13 cellular contexts compared by ENCODE assay signal in the genomic region with DNA sequence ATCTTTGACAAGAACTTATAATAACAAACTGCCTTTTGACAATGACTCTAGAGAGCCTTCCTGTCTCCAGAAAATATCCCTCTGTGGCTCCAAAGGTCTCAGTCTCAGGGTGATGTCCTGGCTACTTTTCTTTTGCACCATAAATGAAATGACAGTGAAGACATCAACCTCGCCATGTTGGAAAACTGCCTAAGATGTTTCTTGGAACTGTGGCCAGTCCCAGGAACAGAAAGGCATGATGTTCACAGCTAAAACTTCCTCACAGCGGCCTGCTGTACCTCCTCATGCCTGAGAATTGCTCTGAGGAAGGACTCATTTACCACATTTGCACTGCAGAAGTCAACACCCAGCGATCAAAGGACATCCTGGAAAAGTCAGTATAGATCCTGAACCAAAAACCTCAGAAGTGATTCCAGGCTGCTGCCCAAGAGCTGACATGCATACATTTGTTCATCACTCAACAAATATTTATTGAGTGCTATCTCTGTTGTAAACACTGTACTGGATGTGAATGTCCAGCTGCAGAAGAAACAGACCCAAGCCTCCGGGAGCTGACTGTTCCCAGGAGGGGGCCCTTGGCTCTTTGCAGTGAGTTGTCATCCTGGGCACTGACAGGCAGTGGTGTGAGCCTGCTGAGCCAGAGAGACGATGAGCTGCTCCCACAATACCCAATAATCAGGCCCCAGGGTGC.
DNase-seq lines count a peak whose midpoint lies in the region; ATAC-seq and TF ChIP-seq lines count a peak whose summit lies in the region.
"Had no signal": no experiment of that assay in that cellular context is flagged by ENCODE, and none has a peak within 500 bp of the region (broad histone marks: within the 10 kb centered on the region; RNA-seq: fewer than 3 reads in every experiment).

No MANE protein-coding gene starts in this region.

- H3K4me3 ChIP-seq in cardiac fibroblast (replicated peaks in 1 of 2; ENCODE audit: low read depth in 2 of 2, low read length in 2 of 2) (no peak overlapping the region), mesenchymal stem cell (ENCODE audit: insufficient read depth in 1 of 2, low read depth in 1 of 2, low read length in 2 of 2) (no peak overlapping the region)
- H3K4me3 ChIP-seq: spleen had no signal

- H2BK120ac ChIP-seq in mesenchymal stem cell (ENCODE audit: low read depth, low read length), result no peak overlapping the region

- peak overlapping the region in 1 of 2 experiments; percentile 39 for H2BK12ac ChIP-seq in mesenchymal stem cell (ENCODE audit: low read length in 2 of 2)

- peak overlapping the region; percentile 19 for H3K9ac ChIP-seq in mesenchymal stem cell (ENCODE audit: low read length)

- H3K4me3 Mint-ChIP-seq in activated naive CD4-positive, alpha-beta T cell treated with anti-CD3 and anti-CD28 coated beads, Interleukin-2, amount 10 ng/mL, durations not matched to agents 7 days and 5 days, result no peak overlapping the region
- H3K4me3 Mint-ChIP-seq: CD8-positive, alpha-beta memory T cell; stimulated activated naive CD8-positive, alpha-beta T cell treated with anti-CD3 and anti-CD28 coated beads, Interleukin-15, amount 100 ng/mL, for 72 hours had no signal

- no peaks in the 10 kb centered on the region for H3K36me3 Mint-ChIP-seq in activated naive CD4-positive, alpha-beta T cell treated with anti-CD3 and anti-CD28 coated beads, Interleukin-2, amount 10 ng/mL, durations not matched to agents 7 days and 5 days
- H3K36me3 Mint-ChIP-seq: CD8-positive, alpha-beta memory T cell had no signal

- no peaks in the 10 kb centered on the region for H3K9me3 ChIP-seq in mesenchymal stem cell (ENCODE audit: control insufficient read depth, low read length)
- H3K9me3 ChIP-seq: spleen had no signal

- peaks cover 19% of the 10 kb centered on the region for H3K27me3 Mint-ChIP-seq in activated naive CD4-positive, alpha-beta T cell treated with anti-CD3 and anti-CD28 coated beads, Interleukin-2, amount 10 ng/mL, durations not matched to agents 7 days and 5 days

- no peak overlapping the region for H3K27ac Mint-ChIP-seq in activated naive CD4-positive, alpha-beta T cell treated with anti-CD3 and anti-CD28 coated beads, Interleukin-2, amount 10 ng/mL, durations not matched to agents 7 days and 5 days
- H3K27ac Mint-ChIP-seq: stimulated activated naive CD8-positive, alpha-beta T cell treated with anti-CD3 and anti-CD28 coated beads, Interleukin-15, amount 100 ng/mL, for 72 hours had no signal

- no peak for TF ChIP-seq CTCF in cardiac fibroblast (IDR thresholded peaks at IDR 0.05; ENCODE audit: low read depth, low read length)

- H3K27me3 ChIP-seq in mesenchymal stem cell (ENCODE audit: control insufficient read depth in 1 of 2, insufficient read depth in 1 of 2, low read length in 2 of 2), result no peaks in the 10 kb centered on the region
- H3K27me3 ChIP-seq: spleen had no signal

- H3K23ac ChIP-seq in mesenchymal stem cell (ENCODE audit: low read length in 2 of 2), result no peak overlapping the region

- H2BK5ac ChIP-seq in mesenchymal stem cell (ENCODE audit: low read depth, low read length, poor library complexity, severe bottlenecking), result no peak overlapping the region

- H3K18ac ChIP-seq in mesenchymal stem cell (ENCODE audit: low read depth in 1 of 2, low read length in 2 of 2), result peak overlapping the region; percentile 37 to 63

- peak overlapping the region in 1 of 2 experiments; percentile 31 for H3K14ac ChIP-seq in mesenchymal stem cell (ENCODE audit: low read length in 2 of 2)

- peak overlapping the region; percentile 26 for H2AK5ac ChIP-seq in mesenchymal stem cell (ENCODE audit: low read length, severe bottlenecking)

- H3K79me1 ChIP-seq in mesenchymal stem cell (replicated peaks; ENCODE audit: low read length, poor library complexity, severe bottlenecking), result no peaks in the 10 kb centered on the region

- H2AFZ ChIP-seq in mesenchymal stem cell (ENCODE audit: low read depth, low read length), result no peak overlapping the region

- peak overlapping the region; percentile 30 for H3K27ac ChIP-seq in mesenchymal stem cell (ENCODE audit: low read length, poor library complexity, severe bottlenecking)

- H2BK15ac ChIP-seq in mesenchymal stem cell (ENCODE audit: low read depth, poor library complexity, severe bottlenecking), result no peak overlapping the region

- H3K9me3 Mint-ChIP-seq in activated naive CD4-positive, alpha-beta T cell treated with anti-CD3 and anti-CD28 coated beads, Interleukin-2, amount 10 ng/mL, durations not matched to agents 7 days and 5 days, result no peaks in the 10 kb centered on the region
- H3K9me3 Mint-ChIP-seq: CD8-positive, alpha-beta memory T cell; stimulated activated naive CD8-positive, alpha-beta T cell treated with anti-CD3 and anti-CD28 coated beads, Interleukin-15, amount 100 ng/mL, for 72 hours had no signal

- H3K4me2 ChIP-seq in mesenchymal stem cell (ENCODE audit: low read length, poor library complexity, severe bottlenecking), result no peak overlapping the region

- WGBS in mesenchymal stem cell, result 30% methylated on average over 5 of the region's 5 CpGs

- DNase-seq in AG08396 (ENCODE audit: low spot score) (peak; percentile 32), NCI-H1092 treated with DMSO at 0.1 percent for 48 hours (lab: John Stamatoyannopoulos, UW) (peak; percentile 50), cardiac fibroblast (ENCODE audit: low read depth in 2 of 2) (peak; percentile 13 to 18), mesenchymal stem cell (peak; percentile 86), KG1 (lab: John Stamatoyannopoulos, UW) (no peak), Kasumi-1 (lab: John Stamatoyannopoulos, UW) (no peak)
- no peak for DNase-seq in activated naive CD4-positive, alpha-beta T cell treated with anti-CD3 and anti-CD28 coated beads, Interleukin-2, amount 10 ng/mL, durations not matched to agents 7 days and 5 days
- DNase-seq: CD8-positive, alpha-beta memory T cell; cerebellar nuclear complex; SIG-M5; spleen; stimulated activated naive CD8-positive, alpha-beta T cell treated with anti-CD3 and anti-CD28 coated beads, Interleukin-15, amount 100 ng/mL, for 72 hours had no signal

- peaks cover 4% of the 10 kb centered on the region for H3K4me1 ChIP-seq in mesenchymal stem cell (ENCODE audit: control insufficient read depth, insufficient read depth, low read depth, low read length)

- no peaks in the 10 kb centered on the region for H3K4me1 Mint-ChIP-seq in activated naive CD4-positive, alpha-beta T cell treated with anti-CD3 and anti-CD28 coated beads, Interleukin-2, amount 10 ng/mL, durations not matched to agents 7 days and 5 days
- H3K4me1 Mint-ChIP-seq: CD8-positive, alpha-beta memory T cell had no signal

- H4K91ac ChIP-seq in mesenchymal stem cell (ENCODE audit: low read length), result no peak overlapping the region

- no peak for ATAC-seq in GM19351 (IDR thresholded peaks at IDR 0.05; ENCODE audit: unreplicated experiment)

- no peak overlapping the region for H3K4ac ChIP-seq in mesenchymal stem cell (ENCODE audit: low read depth in 1 of 2, low read length in 2 of 2)

- H3K36me3 ChIP-seq in mesenchymal stem cell (ENCODE audit: control insufficient read depth in 1 of 2, insufficient read depth in 2 of 2, low read depth in 1 of 2, low read length in 2 of 2), result no peaks in the 10 kb centered on the region
- H3K36me3 ChIP-seq: spleen had no signal

- no peak overlapping the region for H4K8ac ChIP-seq in mesenchymal stem cell (ENCODE audit: low read length)

- CTCF ChIA-PET in activated naive CD4-positive, alpha-beta T cell treated with anti-CD3 and anti-CD28 coated beads, Interleukin-2, amount 10 ng/mL, durations not matched to agents 7 days and 5 days (lab: Charles Lee), result interaction anchor here (0.6 to 2.1 kb wide), 11 partner anchors 8 to 143 kb away, joined by 3 to 7 read pairs (median 3); no protein-coding TSS in a partner anchor

Comparison
In these comparisons a context has a peak if more than half of its experiments do, and no peak if none do; other contexts are left out.
1. DNase-seq: peak in AG08396 (single experiment), NCI-H1092 treated with DMSO at 0.1 percent for 48 hours (single experiment), cardiac fibroblast (2 of 2) and mesenchymal stem cell (single experiment); none in KG1 (single experiment), Kasumi-1 (0 of 2) and activated naive CD4-positive, alpha-beta T cell treated with anti-CD3 and anti-CD28 coated beads, Interleukin-2, amount 10 ng/mL, durations not matched to agents 7 days and 5 days (single experiment).